ENCODE assay signal across 13 cellular contexts in genomic region chr1:8597455-8597854, GRCh38.
DNase-seq lines count a peak whose midpoint lies in the region; ATAC-seq and TF ChIP-seq lines count a peak whose summit lies in the region.
"Had no signal": no experiment of that assay in that cellular context is flagged by ENCODE, and none has a peak within 500 bp of the region (broad histone marks: within the 10 kb centered on the region; RNA-seq: fewer than 3 reads in every experiment).

No MANE protein-coding gene starts in this region.

- peaks cover 57% of the 10 kb centered on the region for H3K4me1 Mint-ChIP-seq in nephron

- no peak overlapping the region for H3K27ac ChIP-seq in Panc1 (ENCODE audit: low read length)

- intact Hi-C loops in Panc1 (cut with micrococcal nuclease; ENCODE audit: unreplicated experiment): no loop called here
- intact Hi-C loops in sciatic nerve (cut with DNase I): no loop called here

- in situ Hi-C loops in Panc1 (cut with HindIII; ENCODE audit: low pct_unique_long_range_greater_than_20kb, low sequenced_read_pairs): no loop called here

- no peaks in the 10 kb centered on the region for H3K27me3 Mint-ChIP-seq in nephron (ENCODE audit: low read depth)
- H3K27me3 Mint-ChIP-seq: activated CD8-positive, alpha-beta T cell treated with anti-CD3 and anti-CD28 coated beads for 36 hours had no signal

- peaks cover 9% of the 10 kb centered on the region for H3K4me1 ChIP-seq in Panc1 (ENCODE audit: control insufficient read depth, insufficient read depth, low read length)

- H3K4me3 Mint-ChIP-seq in nephron: no peak overlapping the region
- H3K4me3 Mint-ChIP-seq: activated CD8-positive, alpha-beta T cell treated with anti-CD3 and anti-CD28 coated beads for 36 hours had no signal

- CTCF ChIA-PET in Panc1 (lab: Charles Lee): no interaction called here

- no peaks in the 10 kb centered on the region for H3K9me3 Mint-ChIP-seq in nephron

- DNase-seq in AG08395 (ENCODE audit: low spot score): peak; percentile 14
- DNase-seq in Panc1 (ENCODE audit: low read depth, low spot score): no peak
- peak; percentile 46 for DNase-seq in choroid plexus epithelial cell (ENCODE audit: low read depth)
- no peak for DNase-seq in SW 1271 (lab: John Stamatoyannopoulos, UW)
- DNase-seq in sciatic nerve (ENCODE audit: low spot score): no peak
- no peak for DNase-seq in NCI-H2196 (lab: John Stamatoyannopoulos, UW; ENCODE audit: unreplicated experiment)
- DNase-seq: activated CD8-positive, alpha-beta T cell treated with anti-CD3 and anti-CD28 coated beads for 36 hours; KG1; NCI-H345 had no signal

- H3K27ac Mint-ChIP-seq in nephron: peak overlapping the region; percentile 85 to 91 (median 89)
- H3K27ac Mint-ChIP-seq: activated CD8-positive, alpha-beta T cell treated with anti-CD3 and anti-CD28 coated beads for 36 hours; activated T-helper 2 cell treated with anti-CD3 and anti-CD28 coated beads, Interferon-gamma antibody, Interleukin-2, Interleukin-4, amounts not matched to agents 10 μg/mL and 5 μg/mL and 100 μg/mL, durations not matched to agents 14 hours and 24 hours and 36 hours had no signal

- TF ChIP-seq CTCF in Panc1 (IDR thresholded peaks at IDR 0.05) (no peak), choroid plexus epithelial cell (conservative IDR thresholded peaks at IDR 0.05; ENCODE audit: low read depth, low read length) (no peak), nephron (IDR thresholded peaks at IDR 0.05; ENCODE audit: unreplicated experiment in 3 of 3) (no peak)

- POLR2A ChIA-PET in Panc1 (lab: Charles Lee): no interaction called here

- ATAC-seq in Panc1 (no peak), HG03457 (IDR thresholded peaks at IDR 0.05; ENCODE audit: unreplicated experiment) (no peak), sciatic nerve (no peak)
- ATAC-seq: activated CD8-positive, alpha-beta T cell treated with anti-CD3 and anti-CD28 coated beads for 36 hours had no signal

- peaks cover 24% of the 10 kb centered on the region for H3K36me3 Mint-ChIP-seq in nephron (ENCODE audit: low read depth)

- H3K4me3 ChIP-seq in Panc1 (ENCODE audit: low read depth in 2 of 2, low read length in 2 of 2) (no peak overlapping the region), choroid plexus epithelial cell (ENCODE audit: low read depth, low read length) (no peak overlapping the region)
- H3K4me3 ChIP-seq: mucosa of descending colon had no signal

- no peaks in the 10 kb centered on the region for H3K9me3 ChIP-seq in Panc1 (ENCODE audit: control insufficient read depth, insufficient read depth, low read depth, low read length)
- H3K9me3 ChIP-seq: mucosa of descending colon had no signal

- 0 out of 2 replicates have a peak, but pooled peaks cover 2% of the 10 kb centered on the region for H3K36me3 ChIP-seq in Panc1 (ENCODE audit: control insufficient read depth, insufficient read depth, low read length)

- H3K27me3 ChIP-seq in Panc1 (ENCODE audit: control insufficient read depth, insufficient read depth, low read length): no peaks in the 10 kb centered on the region

- TSS peak; percentile 17 for BruUV-seq in Panc1 (replicated peaks; lab: Mats Ljungman, UMichigan)

Comparison
In these comparisons a context has a peak if more than half of its experiments do, and no peak if none do; other contexts are left out.
1. DNase-seq: peak in AG08395 (single experiment) and choroid plexus epithelial cell (single experiment); none in Panc1 (single experiment), SW 1271 (0 of 2), sciatic nerve (single experiment) and NCI-H2196 (single experiment).